8 cellular contexts compared by ENCODE assay signal in genomic region chr1:159000070-159000409, GRCh38. TPM values are rescaled to one million over a fixed set of nuclear protein-coding genes. Genes with fewer than 3 reads are reported as not detected.
DNase-seq lines count a peak whose midpoint lies in the region; ATAC-seq and TF ChIP-seq lines count a peak whose summit lies in the region.

No MANE protein-coding gene starts in this region.

- peak overlapping the region; percentile 75 for H3K4me2 ChIP-seq in PC-3 (ENCODE audit: low read length)

- TF ChIP-seq CTCF in PC-3 (conservative IDR thresholded peaks at IDR 0.05; ENCODE audit: low read depth, low read length), result no peak
- no peak for TF ChIP-seq CTCF in colonic mucosa (IDR thresholded peaks at IDR 0.05)
- no peak for TF ChIP-seq CTCF in stomach (IDR thresholded peaks at IDR 0.05)

- H3K79me2 ChIP-seq in PC-3 (ENCODE audit: low read length), result no peaks in the 10 kb centered on the region

- no peak overlapping the region for H3K27ac ChIP-seq in PC-3 (ENCODE audit: low read length)
- peak overlapping the region; percentile 73 for H3K27ac ChIP-seq in colonic mucosa
- H3K27ac ChIP-seq in stomach, result peak overlapping the region; percentile 76 to 84 (median 81)

- TF ChIP-seq EP300 in stomach (IDR thresholded peaks at IDR 0.05), result no peak

- intact Hi-C loops in PC-3 (cut with micrococcal nuclease), result loop anchor here (1.0 to 2.0 kb wide), 3 partner anchors 9 to 72 kb away; partner anchors contain the start of gene IFI16
- intact Hi-C loops in colonic mucosa (cut with DNase I), result no loop called here
- intact Hi-C loops in stomach (cut with DNase I; ENCODE audit: low total_unique reads), result no loop called here

- CTCF ChIA-PET in PC-3 (lab: Charles Lee), result interaction anchor here (0.5 to 1.2 kb wide), 3 partner anchors 23 to 1021 kb away, joined by 3 to 8 read pairs (median 4); no protein-coding TSS in a partner anchor

- in situ Hi-C loops in G401 (cut with HindIII; ENCODE audit: low sequenced_read_pairs), result no loop called here

- no peaks in the 10 kb centered on the region for H4K20me1 ChIP-seq in PC-3 (ENCODE audit: low read length)

- TF ChIP-seq POLR2A in stomach (IDR thresholded peaks at IDR 0.05), result no peak

- H3K36me3 ChIP-seq in PC-3 (ENCODE audit: low read depth, low read length) (no peaks in the 10 kb centered on the region), colonic mucosa (no peaks in the 10 kb centered on the region), stomach (no peaks in the 10 kb centered on the region)

- WGBS in stomach, 5 donors, result 16 to 24% (median 21%) methylated on average over 6 of the region's 6 CpGs

- peaks cover 14% of the 10 kb centered on the region for H3K4me1 ChIP-seq in PC-3 (ENCODE audit: insufficient read depth, low read length)
- no peaks in the 10 kb centered on the region for H3K4me1 ChIP-seq in colonic mucosa
- H3K4me1 ChIP-seq in stomach, result peaks cover 0 to 27% (median 11%) of the 10 kb centered on the region in 4 donors

- no peak overlapping the region for H3K9ac ChIP-seq in PC-3 (ENCODE audit: low read length)
- H3K9ac ChIP-seq in colonic mucosa (ENCODE audit: low read depth in 2 of 2, low read length in 2 of 2), result no peak overlapping the region

- no peaks in the 10 kb centered on the region for H3K9me3 ChIP-seq in PC-3 (ENCODE audit: low read length)
- no peaks in the 10 kb centered on the region for H3K9me3 ChIP-seq in colonic mucosa
- peaks cover 0 to under 1% (median 0%) of the 10 kb centered on the region in 4 donors for H3K9me3 ChIP-seq in stomach

- ATAC-seq in PC-3 (peak; percentile 27), left lobe of liver (peak; percentile 10), HG03039 (IDR thresholded peaks at IDR 0.05; ENCODE audit: unreplicated experiment) (no peak)

- H3K9me2 ChIP-seq in PC-3 (replicated peaks; ENCODE audit: low read length), result no peaks in the 10 kb centered on the region

- TSS peak; percentile 82 for BruUV-seq in PC-3 (replicated peaks; lab: Mats Ljungman, UMichigan)

- peak overlapping the region; percentile 61 for H3K4me3 ChIP-seq in PC-3 (ENCODE audit: low read length)
- H3K4me3 ChIP-seq in colonic mucosa, result peak overlapping the region; percentile 2
- H3K4me3 ChIP-seq in stomach, result peak overlapping the region; percentile 35 to 45 (median 38)

- DNase-seq in PC-3, result no peak
- DNase-seq in colonic mucosa, result no peak
- DNase-seq in left lobe of liver (ENCODE audit: low spot score), result no peak
- DNase-seq in stomach, result no peak
- DNase-seq in activated T-cell treated with anti-CD3 and anti-CD28 coated beads, Interleukin-2, amount 50 U/mL, for 1 hour, result no peak
- DNase-seq in G401 (ENCODE audit: low spot score), result no peak
- no peak for DNase-seq in hypothalamus (lab: John Stamatoyannopoulos, UW)

- H2AFZ ChIP-seq in PC-3 (ENCODE audit: low read length), result peak overlapping the region; percentile 70

- no peaks in the 10 kb centered on the region for H3F3A ChIP-seq in PC-3 (ENCODE audit: low read length, unreplicated experiment)

- POLR2A ChIA-PET in PC-3 (lab: Charles Lee; ENCODE audit: unreplicated experiment), result no interaction called here

- H3K27me3 ChIP-seq in PC-3 (ENCODE audit: low read length) (peaks cover 2% of the 10 kb centered on the region; the same call in 1 of the 2 replicates), colonic mucosa (no peaks in the 10 kb centered on the region), stomach (peaks cover 0 to 4% (median 0%) of the 10 kb centered on the region in 3 donors)

RNA-seq across cellular contexts. Expression of gene IFI16, which starts 9.7 kb away (rescaled TPM):
- total RNA-seq in PC-3 (2014; rRNA removed), result 0.98 and 1.3 TPM in 2 replicates
- total RNA-seq in colonic mucosa, result 10 to 100 TPM; 15.1 to 36.0 TPM
- total RNA-seq in left lobe of liver, result 5.2 TPM
- total RNA-seq in stomach, result 10 to 100 TPM; 24.3 to 65.6 (median 38.5) TPM
- 100 to 1,000 TPM in 1 of 3 donors, 10 to 100 TPM in 2; 40.0 to 113 (median 60.2) TPM for polyA plus RNA-seq in stomach
- total RNA-seq in G401 (2014; rRNA removed; shearing (Covaris generic)), result not detected in 2 replicates

Comparison
In these comparisons a context has a peak if more than half of its experiments do, and no peak if none do; other contexts are left out.
1. H3K4me3 ChIP-seq: peak in every context shown above with its lines; median percentile 61 in PC-3; 38 in stomach; 2 in colonic mucosa.